ENCODE assay signal across 21 cellular contexts in genomic region chr1:7509593-7509992, GRCh38.
DNase-seq lines count a peak whose midpoint lies in the region; ATAC-seq and TF ChIP-seq lines count a peak whose summit lies in the region.
"Had no signal": no experiment of that assay in that cellular context is flagged by ENCODE, and none has a peak within 500 bp of the region (broad histone marks: within the 10 kb centered on the region; RNA-seq: fewer than 3 reads in every experiment).

No MANE protein-coding gene starts in this region.

- intact Hi-C loops in left cardiac atrium (cut with DNase I) (no loop called here), lower lobe of right lung (cut with DNase I) (no loop called here)

- no peak overlapping the region for H3K9ac ChIP-seq in rectal smooth muscle tissue (ENCODE audit: low read length)

- H3K9me3 ChIP-seq in right atrium auricular region (no peaks in the 10 kb centered on the region), lower lobe of right lung (no peaks in the 10 kb centered on the region)

- H3K4me1 ChIP-seq in right atrium auricular region (peaks cover 0 to 29% of the 10 kb centered on the region in 2 donors), lower lobe of right lung (no peaks in the 10 kb centered on the region), rectal smooth muscle tissue (ENCODE audit: control insufficient read depth, insufficient read depth, low read length) (peaks cover 10% of the 10 kb centered on the region)

- no peak for DNase-seq in right atrium auricular region (ENCODE audit: low spot score)
- DNase-seq in left cardiac atrium = no peak
- DNase-seq in M059J (ENCODE audit: low read depth) = peak; percentile 42
- DNase-seq in lower lobe of right lung = peak; percentile 0
- no peak for DNase-seq in GM19240 (ENCODE audit: insufficient read length, low spot score)
- DNase-seq in ureter (ENCODE audit: low spot score) = no peak
- no peak for DNase-seq in hypothalamus (lab: John Stamatoyannopoulos, UW)
- DNase-seq: AML-193; CD8-positive, alpha-beta memory T cell; Karpas-422; MV-4-11; NCI-H1105; NCI-H1436 treated with DMSO at 0.1 percent for 48 hours; NCI-H2029; NCI-H2227 treated with DMSO at 0.1 percent for 48 hours; NCI-H510A; NCI-H69; SHP77 had no signal

- H3K4me3 ChIP-seq in right atrium auricular region (no peak overlapping the region), lower lobe of right lung (no peak overlapping the region), rectal smooth muscle tissue (ENCODE audit: low read length) (no peak overlapping the region)

- no peak for TF ChIP-seq CTCF in right atrium auricular region (IDR thresholded peaks at IDR 0.05)
- no peak for TF ChIP-seq CTCF in lower lobe of right lung (IDR thresholded peaks at IDR 0.05)

- no peaks in the 10 kb centered on the region for H3K27me3 ChIP-seq in right atrium auricular region
- no peaks in the 10 kb centered on the region for H3K27me3 ChIP-seq in lower lobe of right lung (ENCODE audit: low read depth)
- H3K27me3 ChIP-seq in rectal smooth muscle tissue (ENCODE audit: control insufficient read depth, insufficient read depth, low read length) = no peaks in the 10 kb centered on the region

- ATAC-seq in left cardiac atrium (no peak), lower lobe of right lung (no peak)

- H3K36me3 ChIP-seq in right atrium auricular region (no peaks in the 10 kb centered on the region), lower lobe of right lung (no peaks in the 10 kb centered on the region), rectal smooth muscle tissue (ENCODE audit: control insufficient read depth, insufficient read depth, low read length) (no peaks in the 10 kb centered on the region)

- H3K27ac ChIP-seq in right atrium auricular region (peak overlapping the region; percentile 14 to 26), lower lobe of right lung (no peak overlapping the region), rectal smooth muscle tissue (ENCODE audit: low read depth, low read length) (peak overlapping the region; percentile 56)
- H3K27ac ChIP-seq: C4-2B, RWPE1 had no signal

Comparison
In these comparisons a context has a peak if more than half of its experiments do, and no peak if none do; other contexts are left out.
1. DNase-seq: peak in M059J (single experiment) and lower lobe of right lung (single experiment); none in right atrium auricular region (single experiment), left cardiac atrium (single experiment), GM19240 (single experiment), ureter (single experiment) and hypothalamus (0 of 51).